20 cellular contexts compared by ENCODE assay signal in genomic region chr10:117197189-117197588, GRCh38. TPM values are rescaled to one million over a fixed set of nuclear protein-coding genes. Genes with fewer than 3 reads are reported as not detected.
DNase-seq lines count a peak whose midpoint lies in the region; TF ChIP-seq lines count a peak whose summit lies in the region.
"Had no signal": no experiment of that assay in that cellular context is flagged by ENCODE, and none has a peak within 500 bp of the region (broad histone marks: within the 10 kb centered on the region; RNA-seq: fewer than 3 reads in every experiment).

Gene KCNK18 (plus strand): TSS chr10:117197489. CDS start chr10:117197489, 0 bp downstream.

- H3K9me3 ChIP-seq in neuronal stem cell (replicated peaks in 1 of 2; ENCODE audit: control insufficient read depth in 2 of 2, insufficient read depth in 1 of 2, low read depth in 1 of 2, low read length in 2 of 2) (no peaks in the 10 kb centered on the region), left ventricle myocardium inferior (replicated peaks) (no peaks in the 10 kb centered on the region)
- H3K9me3 ChIP-seq: BE2C had no signal

- H3K4me3 Mint-ChIP-seq in chondrocyte (ENCODE audit: unreplicated experiment), result no peak within 1 kb of the TSS
- no peak within 1 kb of the TSS for H3K4me3 Mint-ChIP-seq in glutamatergic neuron (ENCODE audit: unreplicated experiment)
- H3K4me3 Mint-ChIP-seq: CD4-positive, CD25-positive, alpha-beta regulatory T cell; CD8-positive, alpha-beta memory T cell had no signal

- no peak within 1 kb of the TSS for H2BK5ac ChIP-seq in neuronal stem cell (ENCODE audit: low read length)

- WGBS in neuronal stem cell (ENCODE audit: extremely low coverage in 2 of 2, insufficient read length in 2 of 2, insufficient replicate concordance in 1 of 2), 2 donors, result no CpG with 5 or more reads among the region's 12 CpGs

- peak within 1 kb of the TSS; percentile 69 for H2BK15ac ChIP-seq in neuronal stem cell (ENCODE audit: low read length)

- H3K18ac ChIP-seq in neuronal stem cell (ENCODE audit: low read length), result peak within 1 kb of the TSS; percentile 42

- peak within 1 kb of the TSS; percentile 32 for H2AK5ac ChIP-seq in neuronal stem cell (ENCODE audit: low read depth, low read length)

- H3K9ac ChIP-seq in neuronal stem cell (ENCODE audit: low read depth, low read length, poor library complexity), result no peak within 1 kb of the TSS

- H3K4me1 Mint-ChIP-seq in chondrocyte (ENCODE audit: low read depth) (no peaks in the 10 kb centered on the region), glutamatergic neuron (ENCODE audit: low read depth, unreplicated experiment) (no peaks in the 10 kb centered on the region)
- H3K4me1 Mint-ChIP-seq: CD4-positive, CD25-positive, alpha-beta regulatory T cell; CD8-positive, alpha-beta memory T cell had no signal

- no peak within 1 kb of the TSS for H2BK120ac ChIP-seq in neuronal stem cell (ENCODE audit: low read depth, low read length)

- H3K27me3 ChIP-seq in neuronal stem cell (ENCODE audit: control insufficient read depth in 3 of 3, insufficient read depth in 3 of 3, low read depth in 1 of 3, low read length in 3 of 3), result peaks cover 0 to 4% (median 0%) of the 10 kb centered on the region in 3 experiments
- H3K27me3 ChIP-seq in left ventricle myocardium inferior (ENCODE audit: low read depth), result peaks cover 91% of the 10 kb centered on the region
- H3K27me3 ChIP-seq: BE2C had no signal

- H3K36me3 Mint-ChIP-seq in chondrocyte (ENCODE audit: low read depth) (no peaks in the 10 kb centered on the region), glutamatergic neuron (ENCODE audit: unreplicated experiment) (no peaks in the 10 kb centered on the region)
- H3K36me3 Mint-ChIP-seq: CD4-positive, CD25-positive, alpha-beta regulatory T cell; CD8-positive, alpha-beta memory T cell had no signal

- no peak within 1 kb of the TSS for H3K23ac ChIP-seq in neuronal stem cell (ENCODE audit: low read depth, low read length, poor library complexity)

- H3K4me2 ChIP-seq in neuronal stem cell (ENCODE audit: insufficient read depth, low read length, poor library complexity, severe bottlenecking), result no peak within 1 kb of the TSS

- no peaks in the 10 kb centered on the region for H3K36me3 ChIP-seq in neuronal stem cell (replicated peaks in 1 of 2; ENCODE audit: control insufficient read depth in 2 of 2, insufficient read depth in 2 of 2, low read length in 2 of 2)
- H3K36me3 ChIP-seq in left ventricle myocardium inferior, result no peaks in the 10 kb centered on the region
- H3K36me3 ChIP-seq: BE2C had no signal

- peak within 1 kb of the TSS; percentile 23 for H3K4ac ChIP-seq in neuronal stem cell (ENCODE audit: low read length)

- intact Hi-C loops in left ventricle myocardium inferior (cut with micrococcal nuclease), result no loop called here

- TF ChIP-seq CTCF in chondrocyte (IDR thresholded peaks at IDR 0.05), result no peak
- TF ChIP-seq CTCF in glutamatergic neuron (IDR thresholded peaks at IDR 0.05; ENCODE audit: partially characterized antibody, unreplicated experiment), result no peak
- TF ChIP-seq CTCF in left ventricle myocardium inferior (IDR thresholded peaks at IDR 0.05; ENCODE audit: borderline replicate concordance), result no peak

- H3K4me3 ChIP-seq in neuronal stem cell (ENCODE audit: low read length in 2 of 2) (no peak within 1 kb of the TSS), left ventricle myocardium inferior (no peak within 1 kb of the TSS)
- H3K4me3 ChIP-seq: GM12878 had no signal

- H4K8ac ChIP-seq in neuronal stem cell (ENCODE audit: low read depth, low read length), result no peak within 1 kb of the TSS

- no peak within 1 kb of the TSS for H4K91ac ChIP-seq in neuronal stem cell (ENCODE audit: low read depth, low read length, poor library complexity)

- H3K4me1 ChIP-seq in neuronal stem cell (ENCODE audit: control insufficient read depth in 2 of 2, insufficient read depth in 1 of 2, low read depth in 1 of 2, low read length in 2 of 2) (peaks cover 0 to 8% of the 10 kb centered on the region in 2 donors), left ventricle myocardium inferior (no peaks in the 10 kb centered on the region)
- H3K4me1 ChIP-seq: BE2C had no signal

- DNase-seq in chondrocyte (ENCODE audit: low spot score) (peak; percentile 40), glutamatergic neuron (peak; percentile 34), neuronal stem cell (ENCODE audit: low spot score) (no peak), left ventricle myocardium inferior (no peak), T-helper 2 cell (no peak), RPMI8226 (no peak)
- DNase-seq: ACHN; BE2C; C1 segment of cervical spinal cord; CD4-positive, CD25-positive, alpha-beta regulatory T cell; CD8-positive, alpha-beta memory T cell; COR-L47; DMS 273 treated with DMSO at 0.1 percent for 48 hours; DMS53; DND-41; EL; HCEC 1CT had no signal

- H3K27me3 Mint-ChIP-seq in chondrocyte (ENCODE audit: low read depth), result peaks cover 11% of the 10 kb centered on the region
- H3K27me3 Mint-ChIP-seq in glutamatergic neuron (ENCODE audit: unreplicated experiment), result peaks cover 4% of the 10 kb centered on the region
- H3K27me3 Mint-ChIP-seq: CD4-positive, CD25-positive, alpha-beta regulatory T cell had no signal

- H2AFZ ChIP-seq in neuronal stem cell (ENCODE audit: low read length), result peak within 1 kb of the TSS; percentile 66

- H3K79me1 ChIP-seq in neuronal stem cell (ENCODE audit: low read depth, low read length), result no peaks in the 10 kb centered on the region

- H3K27ac ChIP-seq in neuronal stem cell (replicated peaks; ENCODE audit: low read length) (no peak within 1 kb of the TSS), left ventricle myocardium inferior (replicated peaks) (no peak within 1 kb of the TSS)

- H3K14ac ChIP-seq in neuronal stem cell (ENCODE audit: low read length), result no peak within 1 kb of the TSS

- no peak within 1 kb of the TSS for H3K27ac Mint-ChIP-seq in chondrocyte (ENCODE audit: unreplicated experiment)
- no peak within 1 kb of the TSS for H3K27ac Mint-ChIP-seq in glutamatergic neuron (ENCODE audit: unreplicated experiment)
- H3K27ac Mint-ChIP-seq: CD4-positive, CD25-positive, alpha-beta regulatory T cell; CD8-positive, alpha-beta memory T cell had no signal

- H3K9me3 Mint-ChIP-seq in chondrocyte (ENCODE audit: low read depth) (no peaks in the 10 kb centered on the region), glutamatergic neuron (ENCODE audit: unreplicated experiment) (peaks cover 2% of the 10 kb centered on the region)
- H3K9me3 Mint-ChIP-seq: CD8-positive, alpha-beta memory T cell had no signal

- H2BK12ac ChIP-seq in neuronal stem cell (ENCODE audit: low read length), result peak within 1 kb of the TSS; percentile 78

RNA-seq across cellular contexts. Expression of gene KCNK18, which starts in this region (rescaled TPM):
- total RNA-seq in chondrocyte (not detected in 3 replicates), glutamatergic neuron (ENCODE audit: unreplicated experiment) (not detected), left ventricle myocardium inferior (not detected)
- not detected for polyA plus RNA-seq in neuronal stem cell (2013, experiment 1 of 2)
- polyA plus RNA-seq in neuronal stem cell (2013, experiment 2 of 2), result not detected
- total RNA-seq: CD4-positive, CD25-positive, alpha-beta regulatory T cell; CD8-positive, alpha-beta memory T cell; G401; GM12878; HT-29 had no signal
- polyA plus RNA-seq: CD4-positive, CD25-positive, alpha-beta regulatory T cell; CD8-positive, alpha-beta memory T cell; GM12878 had no signal

Comparison
In these comparisons a context has a peak if more than half of its experiments do, and no peak if none do; other contexts are left out.
1. Peak in DNase-seq in chondrocyte; RNA of the gene not detected or under 1 TPM.
2. Peak in DNase-seq in glutamatergic neuron; RNA of the gene not detected or under 1 TPM.